Comparison of ENCODE assay signal across 8 cellular contexts in the genomic region with DNA sequence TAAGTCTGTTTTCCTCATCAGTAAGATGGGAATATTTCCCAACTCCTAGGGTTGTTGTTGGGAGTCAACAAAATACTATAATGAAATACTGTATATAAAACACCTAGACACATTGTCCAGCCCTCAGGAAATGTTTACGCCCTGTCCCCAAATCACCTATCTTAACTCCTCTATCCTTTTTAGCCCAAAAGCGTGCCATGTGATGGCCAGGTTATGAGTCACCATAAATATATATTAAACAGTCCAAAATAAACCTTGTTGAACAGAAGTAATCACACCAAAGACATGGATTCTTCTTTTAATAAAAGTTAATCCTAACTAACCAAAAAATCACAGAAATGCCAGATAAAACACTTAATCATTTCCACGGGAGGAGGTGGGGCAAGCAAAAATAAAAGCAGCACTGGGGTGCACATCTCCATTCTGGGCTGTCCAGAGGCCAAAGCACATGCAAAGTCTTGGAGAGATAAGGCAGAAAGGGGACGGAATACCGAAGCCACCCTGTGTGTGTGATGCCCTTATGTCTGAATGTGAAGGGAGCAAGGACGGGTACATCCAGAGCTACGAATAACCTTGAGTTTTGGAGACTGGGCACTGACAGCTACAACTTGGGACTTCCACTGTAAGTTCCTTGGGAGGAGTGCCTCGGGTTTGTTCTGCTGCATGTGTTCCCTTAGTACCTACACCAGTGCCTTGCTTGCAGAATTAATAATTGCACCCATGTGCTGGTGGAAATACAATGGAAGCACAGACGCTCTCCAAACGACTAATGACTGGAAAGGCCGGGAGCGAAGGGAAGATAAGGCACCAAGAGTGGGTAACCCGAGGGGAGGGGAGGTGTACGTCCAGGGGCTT. TPM values are rescaled to one million over a fixed set of nuclear protein-coding genes. Genes with fewer than 3 reads are reported as not detected.
DNase-seq lines count a peak whose midpoint lies in the region; ATAC-seq and TF ChIP-seq lines count a peak whose summit lies in the region.

No MANE protein-coding gene starts in this region.

- H3K4me1 ChIP-seq in OCI-LY3 (ENCODE audit: low read length): peaks cover 35% of the 10 kb centered on the region
- peaks cover 3% of the 10 kb centered on the region for H3K4me1 ChIP-seq in ovary (ENCODE audit: insufficient read depth)

- H3K36me3 ChIP-seq in OCI-LY3 (replicated peaks; ENCODE audit: low read depth, low read length) (peaks cover 21% of the 10 kb centered on the region), ovary (no peaks in the 10 kb centered on the region)

- peak overlapping the region; percentile 94 for H3K4me3 ChIP-seq in OCI-LY3 (ENCODE audit: low read length)
- H3K4me3 ChIP-seq in epithelial cell of esophagus (ENCODE audit: low read length): peak overlapping the region; percentile 79
- peak overlapping the region; percentile 84 for H3K4me3 ChIP-seq in ovary

- H3K27me3 ChIP-seq in OCI-LY3 (ENCODE audit: low read depth, low read length): no peaks in the 10 kb centered on the region
- H3K27me3 ChIP-seq in ovary: no peaks in the 10 kb centered on the region

- H3K79me2 ChIP-seq in OCI-LY3 (ENCODE audit: low read length): peaks cover 54% of the 10 kb centered on the region

- TF ChIP-seq CTCF in OCI-LY3 (IDR thresholded peaks at IDR 0.05; ENCODE audit: low read depth, low read length) (no peak), epithelial cell of esophagus (IDR thresholded peaks at IDR 0.05; ENCODE audit: insufficient read depth, low read depth, low read length, missing control alignments) (no peak), ovary (IDR thresholded peaks at IDR 0.05) (no peak)

- intact Hi-C loops in ovary (cut with DNase I): loop anchor here in 3 of 4 donors (5.0 to 10.0 kb wide), 3 partner anchors 50 to 77 kb away; a partner anchor contains a TSS

- peak overlapping the region; percentile 98 for H3K4me2 ChIP-seq in OCI-LY3 (ENCODE audit: low read length)

- H3K9me3 ChIP-seq in OCI-LY3 (ENCODE audit: insufficient read depth, low read length): no peaks in the 10 kb centered on the region
- H3K9me3 ChIP-seq in ovary: no peaks in the 10 kb centered on the region

- peak overlapping the region; percentile 82 for H3K9ac ChIP-seq in OCI-LY3 (ENCODE audit: low read length)

- TF ChIP-seq EP300 in ovary (IDR thresholded peaks at IDR 0.05): no peak

- peaks cover 40% of the 10 kb centered on the region for H4K20me1 ChIP-seq in OCI-LY3 (ENCODE audit: insufficient read depth, low read length)

- H2AFZ ChIP-seq in OCI-LY3 (ENCODE audit: low read depth, low read length): no peak overlapping the region

- H3K27ac ChIP-seq in OCI-LY3 (ENCODE audit: low read length): peak overlapping the region; percentile 7; the same call in 1 of the 2 replicates
- peak overlapping the region; percentile 50 to 87 for H3K27ac ChIP-seq in ovary

- TF ChIP-seq POLR2A in ovary (IDR thresholded peaks at IDR 0.05): no peak

- DNase-seq in Daoy (ENCODE audit: low read depth) (peak; percentile 3), epithelial cell of esophagus (ENCODE audit: low read depth) (no peak), ovary (peak in 1 of 5 donors; percentile 18), NCI-H2171 treated with DMSO at 0.1 percent for 48 hours (lab: John Stamatoyannopoulos, UW) (no peak), NCI-H1105 (lab: John Stamatoyannopoulos, UW) (no peak), NCI-H2196 (lab: John Stamatoyannopoulos, UW; ENCODE audit: unreplicated experiment) (no peak)

- 5 to 9% (median 7%) methylated on average over 14 of the region's 14 CpGs for WGBS in ovary, 3 donors

- ATAC-seq in GM19035 (IDR thresholded peaks at IDR 0.05; ENCODE audit: unreplicated experiment): no peak

RNA-seq across cellular contexts. Expression of a gene that starts 1.1 kb away (rescaled TPM):
- 21.5 and 23.0 TPM in 2 replicates for total RNA-seq in Daoy (2014; rRNA removed; shearing (Covaris generic))
- total RNA-seq in ovary: 10 to 100 TPM; 27.1 to 46.4 (median 42.4) TPM
- 10 to 100 TPM; 20.5 to 58.0 TPM for polyA plus RNA-seq in ovary

RNA-seq across cellular contexts. Expression of a gene that starts 54.3 kb away (rescaled TPM):
- 12.7 and 16.1 TPM in 2 replicates for total RNA-seq in Daoy (2014; rRNA removed; shearing (Covaris generic))
- 10 to 100 TPM; 11.1 to 40.3 (median 30.8) TPM for total RNA-seq in ovary
- polyA plus RNA-seq in ovary: 10 to 100 TPM; 16.2 to 44.2 TPM
